In the genomic region with DNA sequence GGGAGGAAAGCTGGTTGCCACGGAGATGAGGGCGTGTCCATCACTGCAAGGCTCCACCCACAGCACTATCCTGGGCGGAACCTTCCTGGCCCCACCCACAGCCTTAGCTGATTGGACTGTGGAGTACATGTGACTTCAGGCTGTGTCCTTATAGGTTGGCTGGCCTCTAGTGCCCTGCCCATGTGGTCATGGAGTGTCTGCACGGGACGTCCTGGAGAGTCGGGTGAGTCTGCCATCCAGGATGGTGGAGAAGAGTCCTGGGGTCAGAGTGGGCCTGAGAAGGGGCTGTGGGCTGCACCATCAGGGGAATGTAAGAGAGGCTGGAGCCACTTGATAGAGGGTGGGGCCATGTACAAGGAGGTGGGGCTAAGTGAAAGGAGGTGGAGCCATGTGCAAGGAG, we compare ENCODE assay signal across 7 cellular contexts.
DNase-seq lines count a peak whose midpoint lies in the region; ATAC-seq and TF ChIP-seq lines count a peak whose summit lies in the region.
"Not testable (repeated sequence)": the region's sequence is repeated elsewhere in the genome, so short reads cannot be mapped to it uniquely, and the experiment has no call there.

No MANE protein-coding gene starts in this region.

- not testable (repeated sequence) for H2BK12ac ChIP-seq in H9 (ENCODE audit: insufficient read length, low read depth, low read length)

- not testable (repeated sequence) for H3K4me1 ChIP-seq in H9 (ENCODE audit: insufficient read depth, low read length); upper lobe of right lung

- not testable (repeated sequence) for H4K5ac ChIP-seq in H9 (ENCODE audit: insufficient read length, low read depth, low read length)

- H3K4ac ChIP-seq in H9 (ENCODE audit: low read depth, low read length): not testable (repeated sequence)

- H3K23ac ChIP-seq in H9 (ENCODE audit: insufficient read length, low read depth, low read length): not testable (repeated sequence)

- not testable (repeated sequence) for H4K8ac ChIP-seq in H9 (replicated peaks; ENCODE audit: insufficient read length, low read depth, low read length)

- H2AFZ ChIP-seq in H9 (ENCODE audit: low read length): not testable (repeated sequence)

- not testable (repeated sequence) for TF ChIP-seq CTCF in H9 (conservative IDR thresholded peaks at IDR 0.05); WTC11 (IDR thresholded peaks at IDR 0.05); upper lobe of right lung (IDR thresholded peaks at IDR 0.05)

- intact Hi-C loops in cardiac septum (cut with DNase I); upper lobe of right lung (cut with DNase I): not testable (repeated sequence)

- DNase-seq in H9 (peak; percentile 31), cardiac septum (ENCODE audit: low spot score) (peak; percentile 20), mesenteric fat pad (ENCODE audit: low spot score) (peak; percentile 59)
- not testable (repeated sequence) for DNase-seq in WTC11 (ENCODE audit: low spot score); central memory CD8-positive, alpha-beta T cell (ENCODE audit: low spot score in 2 of 2); upper lobe of right lung

- H3K56ac ChIP-seq in H9 (ENCODE audit: insufficient read length, low read depth, low read length): not testable (repeated sequence)

- POLR2A ChIA-PET in WTC11 (lab: Charles Lee): not testable (repeated sequence)

- ATAC-seq in WTC11 (peak; percentile 67), upper lobe of right lung (peak; percentile 3)
- ATAC-seq in activated T-helper 17 cell treated with anti-CD3 and anti-CD28 coated beads, Interleukin-2, amount 50 U/mL, for 72 hours (replicated peaks): peak; percentile 32
- ATAC-seq in central memory CD8-positive, alpha-beta T cell (replicated peaks; ENCODE audit: extremely low read depth, poor library complexity, severe bottlenecking): not testable (repeated sequence)

- not testable (repeated sequence) for H2BK20ac ChIP-seq in H9 (ENCODE audit: low read depth, low read length, poor library complexity, severe bottlenecking)

- not testable (repeated sequence) for H4K20me1 ChIP-seq in H9 (ENCODE audit: control insufficient read depth, insufficient read depth, insufficient read length)

- H3K79me2 ChIP-seq in H9 (ENCODE audit: insufficient read depth, low read length): not testable (repeated sequence)

- not testable (repeated sequence) for H3K4me2 ChIP-seq in H9 (ENCODE audit: insufficient read depth, insufficient read length, low read length)

- H3K36me3 ChIP-seq in upper lobe of right lung: not testable (repeated sequence)

- H3K79me1 ChIP-seq in H9 (ENCODE audit: insufficient read depth, low read depth, low read length, poor library complexity, severe bottlenecking): not testable (repeated sequence)

- H3K9me3 ChIP-seq in H9 (ENCODE audit: control insufficient read depth, low read depth, low read length); upper lobe of right lung: not testable (repeated sequence)

- H3K18ac ChIP-seq in H9 (ENCODE audit: insufficient read length, low read depth, low read length): not testable (repeated sequence)

- H3K27me3 ChIP-seq in H9 (ENCODE audit: insufficient read depth, low read length); upper lobe of right lung: not testable (repeated sequence)

- not testable (repeated sequence) for H2AK5ac ChIP-seq in H9 (ENCODE audit: insufficient read length, low read length)

- not testable (repeated sequence) for H3T11ph ChIP-seq in H9 (ENCODE audit: low read length)

- not testable (repeated sequence) for H3K23me2 ChIP-seq in H9 (ENCODE audit: insufficient read length, low read depth, low read length, poor library complexity, severe bottlenecking)

- H2BK120ac ChIP-seq in H9 (ENCODE audit: low read depth, low read length, poor library complexity, severe bottlenecking): not testable (repeated sequence)

- WGBS in H9 (ENCODE audit: extremely low coverage, insufficient read length, low lambda C conversion rate): no CpG with 5 or more reads among the region's 6 CpGs

- not testable (repeated sequence) for H2BK5ac ChIP-seq in H9 (ENCODE audit: insufficient read length, low read length)

- not testable (repeated sequence) for H3K4me3 Mint-ChIP-seq in H9; WTC11; activated T-helper 17 cell treated with anti-CD3 and anti-CD28 coated beads, Interleukin-2, amount 50 U/mL, for 72 hours; central memory CD8-positive, alpha-beta T cell

- H3K27me3 Mint-ChIP-seq in H9 (ENCODE audit: low read depth); WTC11 (ENCODE audit: low read depth); activated T-helper 17 cell treated with anti-CD3 and anti-CD28 coated beads, Interleukin-2, amount 50 U/mL, for 72 hours: not testable (repeated sequence)
- peaks cover 24% of the 10 kb centered on the region for H3K27me3 Mint-ChIP-seq in central memory CD8-positive, alpha-beta T cell

- H3K4me1 Mint-ChIP-seq in H9; WTC11; activated T-helper 17 cell treated with anti-CD3 and anti-CD28 coated beads, Interleukin-2, amount 50 U/mL, for 72 hours; central memory CD8-positive, alpha-beta T cell: not testable (repeated sequence)

- H2BK15ac ChIP-seq in H9 (ENCODE audit: low read depth, low read length): not testable (repeated sequence)

- not testable (repeated sequence) for H3K14ac ChIP-seq in H9 (ENCODE audit: insufficient read depth, low read length)

- not testable (repeated sequence) for H3K36me3 Mint-ChIP-seq in H9 (ENCODE audit: insufficient read depth in 1 of 3, low read depth in 3 of 3); WTC11; activated T-helper 17 cell treated with anti-CD3 and anti-CD28 coated beads, Interleukin-2, amount 50 U/mL, for 72 hours (ENCODE audit: low read depth); central memory CD8-positive, alpha-beta T cell (ENCODE audit: insufficient read depth)

- H3K27ac Mint-ChIP-seq in H9; WTC11; activated T-helper 17 cell treated with anti-CD3 and anti-CD28 coated beads, Interleukin-2, amount 50 U/mL, for 72 hours: not testable (repeated sequence)
- H3K27ac Mint-ChIP-seq in central memory CD8-positive, alpha-beta T cell (ENCODE audit: low read depth): peak overlapping the region; percentile 29

- H4K91ac ChIP-seq in H9 (ENCODE audit: insufficient read length, low read depth, low read length): not testable (repeated sequence)

- not testable (repeated sequence) for H3K4me3 ChIP-seq in upper lobe of right lung

- H3K27ac ChIP-seq in H9 (ENCODE audit: insufficient read length, low read depth, low read length); upper lobe of right lung: not testable (repeated sequence)

- H3K9me3 Mint-ChIP-seq in H9: peaks cover 4 to 11% of the 10 kb centered on the region in 2 experiments; a peak in 3 of 5 replicates
- H3K9me3 Mint-ChIP-seq in WTC11: peaks cover 24% of the 10 kb centered on the region
- H3K9me3 Mint-ChIP-seq in activated T-helper 17 cell treated with anti-CD3 and anti-CD28 coated beads, Interleukin-2, amount 50 U/mL, for 72 hours; central memory CD8-positive, alpha-beta T cell: not testable (repeated sequence)

- H3K9ac ChIP-seq in H9 (ENCODE audit: extremely low read depth, insufficient read length, low read length): not testable (repeated sequence)

- CTCF ChIA-PET in WTC11 (lab: Charles Lee): not testable (repeated sequence)
